Comparison of ENCODE assay signal across 27 cellular contexts in genomic region chr3:40996382-40996781, GRCh38.
DNase-seq lines count a peak whose midpoint lies in the region; ATAC-seq and TF ChIP-seq lines count a peak whose summit lies in the region.
"Had no signal": no experiment of that assay in that cellular context is flagged by ENCODE, and none has a peak within 500 bp of the region (broad histone marks: within the 10 kb centered on the region; RNA-seq: fewer than 3 reads in every experiment).

No MANE protein-coding gene starts in this region.

- TF ChIP-seq CTCF in lower lobe of right lung (IDR thresholded peaks at IDR 0.05) = no peak

- intact Hi-C loops in lower lobe of right lung (cut with DNase I) = no loop called here

- H3K4me1 ChIP-seq in HUES6 (ENCODE audit: control insufficient read depth, insufficient read depth, low read length) = peaks cover 54% of the 10 kb centered on the region
- H3K4me1 ChIP-seq in lower lobe of right lung = peaks cover 11% of the 10 kb centered on the region
- H3K4me1 ChIP-seq: vagina had no signal

- H3K27ac ChIP-seq in HUES6 (ENCODE audit: low read depth, low read length) (no peak overlapping the region; the same call in 1 of the 2 replicates), lower lobe of right lung (no peak overlapping the region)
- H3K27ac ChIP-seq: C4-2B, vagina, WERI-Rb-1 had no signal

- peak overlapping the region; percentile 17; the same call in 1 of the 2 replicates for H3K4me3 ChIP-seq in HUES6 (ENCODE audit: low read depth, low read length)
- no peak overlapping the region for H3K4me3 ChIP-seq in lower lobe of right lung
- H3K4me3 ChIP-seq: vagina had no signal

- no peaks in the 10 kb centered on the region for H3K9me3 ChIP-seq in HUES6 (ENCODE audit: control insufficient read depth, insufficient read depth, low read depth, low read length)
- H3K9me3 ChIP-seq in lower lobe of right lung = no peaks in the 10 kb centered on the region
- H3K9me3 ChIP-seq: vagina had no signal

- peak overlapping the region; percentile 63 for H3K9ac ChIP-seq in HUES6 (ENCODE audit: low read length)

- peak; percentile 8 for DNase-seq in A172 (ENCODE audit: low spot score)
- peak; percentile 45 for DNase-seq in glomerular visceral epithelial cell (ENCODE audit: extremely low spot score)
- DNase-seq in lower lobe of right lung = no peak
- DNase-seq in NCI-H748 (lab: John Stamatoyannopoulos, UW; ENCODE audit: unreplicated experiment) = no peak
- DNase-seq in DMS153 treated with DMSO at 0.1 percent for 48 hours (lab: John Stamatoyannopoulos, UW; ENCODE audit: unreplicated experiment) = no peak
- no peak for DNase-seq in AML-193 (lab: John Stamatoyannopoulos, UW)
- DNase-seq in central memory CD4-positive, alpha-beta T cell = no peak
- DNase-seq: activated CD8-positive, alpha-beta T cell treated with anti-CD3 and anti-CD28 coated beads for 36 hours; activated naive CD4-positive, alpha-beta T cell; activated T-cell treated with anti-CD3 and anti-CD28 coated beads, Interleukin-2, amount 50 U/mL, for 1 hour; cerebellar nuclear complex; DMS153; effector memory CD4-positive, alpha-beta T cell; Kasumi-1; kidney; midbrain; NCI-H1105; NCI-H2171; NCI-H774; OCI-M1; stimulated activated CD4-positive, alpha-beta T cell treated with anti-CD3 and anti-CD28 coated beads, Interleukin-12 subunit alpha, Interleukin-12 subunit beta, amount 100 ng/mL, for 4 hours; stimulated activated CD8-positive, alpha-beta memory T cell treated with anti-CD3 and anti-CD28 coated beads, Interleukin-4, amount 100 ng/mL, for 48 hours; T-helper 2 cell; WERI-Rb-1 had no signal

- H3K36me3 ChIP-seq in HUES6 (ENCODE audit: control insufficient read depth, insufficient read depth, low read length) (no peaks in the 10 kb centered on the region), lower lobe of right lung (no peaks in the 10 kb centered on the region)
- H3K36me3 ChIP-seq: vagina, WERI-Rb-1 had no signal

- H3K27me3 ChIP-seq in HUES6 (ENCODE audit: control insufficient read depth, insufficient read depth, low read length) = no peaks in the 10 kb centered on the region
- no peaks in the 10 kb centered on the region for H3K27me3 ChIP-seq in lower lobe of right lung (ENCODE audit: low read depth)

- peak; percentile 49 to 57 for ATAC-seq in lower lobe of right lung
- ATAC-seq: activated CD8-positive, alpha-beta T cell treated with anti-CD3 and anti-CD28 coated beads for 36 hours had no signal

Comparison
In these comparisons a context has a peak if more than half of its experiments do, and no peak if none do; other contexts are left out.
1. DNase-seq: peak in A172 (single experiment) and glomerular visceral epithelial cell (single experiment); none in lower lobe of right lung (single experiment), NCI-H748 (single experiment), DMS153 treated with DMSO at 0.1 percent for 48 hours (single experiment), AML-193 (0 of 2) and central memory CD4-positive, alpha-beta T cell (single experiment).